ENCODE assay signal across 1 cellular context in the genomic region with DNA sequence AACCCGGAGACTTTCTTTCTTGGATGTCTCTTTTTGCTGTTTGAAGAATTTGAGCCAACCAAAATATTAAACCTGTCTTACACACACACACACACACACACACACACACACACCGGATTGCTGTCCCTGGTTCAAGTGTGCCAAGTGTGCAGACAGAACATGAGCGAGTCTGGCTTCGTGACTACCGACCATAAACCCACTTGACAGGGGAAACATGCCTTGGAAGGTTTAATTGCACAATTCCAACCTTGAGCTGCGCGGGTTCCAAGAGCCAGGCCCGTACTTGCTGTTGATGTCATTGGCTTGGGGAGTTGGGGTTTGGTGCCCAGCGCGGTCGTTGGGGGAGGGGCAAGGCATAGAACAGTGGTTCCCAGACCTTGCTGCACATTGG.
TF ChIP-seq lines count a peak whose summit lies in the region.

No MANE protein-coding gene starts in this region.

TF ChIP-seq in HEK293, 187 proteins besides CTCF, POLR2A, EP300 and RAD21 (continued from another document):
- 0 out of 2 replicates have a peak, but pooled peaks have one; percentile 18 for TF ChIP-seq PRDM10 (tag by site-specific recombination; IDR thresholded peaks at IDR 0.05)
TF ChIP-seq in HEK293: peak in this region for 2.
